ENCODE assay signal across 16 cellular contexts in genomic region chr22:43897751-43898261, GRCh38. TPM values are rescaled to one million over a fixed set of nuclear protein-coding genes. Genes with fewer than 3 reads are reported as not detected.
DNase-seq lines count a peak whose midpoint lies in the region; ATAC-seq lines count a peak whose summit lies in the region.
"Had no signal": no experiment of that assay in that cellular context is flagged by ENCODE, and none has a peak within 500 bp of the region (broad histone marks: within the 10 kb centered on the region; RNA-seq: fewer than 3 reads in every experiment).

No MANE protein-coding gene starts in this region.

- CTCF ChIA-PET in CD8-positive, alpha-beta memory T cell (lab: Charles Lee) = no interaction called here

- ATAC-seq in stimulated activated memory B cell treated with anti-CD40 and anti-IgM and Interleukin-4, amounts not matched to agents 10 μg/mL and 1 μg/mL and 100 μg/mL, for 72 hours = peak; percentile 4
- no peak for ATAC-seq in GM18907 (IDR thresholded peaks at IDR 0.05; ENCODE audit: unreplicated experiment)
- ATAC-seq in HG03095 (IDR thresholded peaks at IDR 0.05; ENCODE audit: unreplicated experiment) = no peak
- ATAC-seq: activated CD4-positive, CD25-positive, alpha-beta regulatory T cell treated with anti-CD3 and anti-CD28 coated beads, Interleukin-2, amount 50 U/mL, for 24 hours; effector memory CD8-positive, alpha-beta T cell had no signal

- no peak overlapping the region for H3K27ac ChIP-seq in CD8-positive, alpha-beta memory T cell (ENCODE audit: low read depth, low read length)

- no peaks in the 10 kb centered on the region for H3K9me3 ChIP-seq in CD8-positive, alpha-beta memory T cell (ENCODE audit: low read length)

- peaks cover 57% of the 10 kb centered on the region for H3K27me3 Mint-ChIP-seq in stimulated activated memory B cell treated with anti-CD40 and anti-IgM and Interleukin-4, amounts not matched to agents 10 μg/mL and 1 μg/mL and 100 μg/mL, for 72 hours
- H3K27me3 Mint-ChIP-seq in CD8-positive, alpha-beta memory T cell = peaks cover 19 to 29% of the 10 kb centered on the region in 2 donors

- H3K36me3 ChIP-seq in CD8-positive, alpha-beta memory T cell (ENCODE audit: insufficient read depth, low read length) = no peaks in the 10 kb centered on the region

- no peaks in the 10 kb centered on the region for H3K36me3 Mint-ChIP-seq in stimulated activated memory B cell treated with anti-CD40 and anti-IgM and Interleukin-4, amounts not matched to agents 10 μg/mL and 1 μg/mL and 100 μg/mL, for 72 hours
- H3K36me3 Mint-ChIP-seq in CD8-positive, alpha-beta memory T cell = no peaks in the 10 kb centered on the region
- H3K36me3 Mint-ChIP-seq: activated naive CD8-positive, alpha-beta T cell treated with anti-CD3 and anti-CD28 coated beads, Interleukin-2, amount 10 ng/mL, durations not matched to agents 7 days and 5 days; CD14-positive monocyte had no signal

- H3K27me3 ChIP-seq in CD8-positive, alpha-beta memory T cell (ENCODE audit: insufficient read depth, low read length, poor library complexity, severe bottlenecking) = peaks cover 3% of the 10 kb centered on the region

- no peaks in the 10 kb centered on the region for H3K4me1 Mint-ChIP-seq in stimulated activated memory B cell treated with anti-CD40 and anti-IgM and Interleukin-4, amounts not matched to agents 10 μg/mL and 1 μg/mL and 100 μg/mL, for 72 hours
- H3K4me1 Mint-ChIP-seq in CD8-positive, alpha-beta memory T cell = no peaks in the 10 kb centered on the region
- H3K4me1 Mint-ChIP-seq: activated naive CD8-positive, alpha-beta T cell treated with anti-CD3 and anti-CD28 coated beads, Interleukin-2, amount 10 ng/mL, durations not matched to agents 7 days and 5 days; CD14-positive monocyte had no signal

- POLR2A ChIA-PET in CD8-positive, alpha-beta memory T cell (lab: Charles Lee) = no interaction called here

- H3K27ac Mint-ChIP-seq in stimulated activated memory B cell treated with anti-CD40 and anti-IgM and Interleukin-4, amounts not matched to agents 10 μg/mL and 1 μg/mL and 100 μg/mL, for 72 hours = no peak overlapping the region
- H3K27ac Mint-ChIP-seq in CD8-positive, alpha-beta memory T cell = no peak overlapping the region
- H3K27ac Mint-ChIP-seq: activated naive CD8-positive, alpha-beta T cell treated with anti-CD3 and anti-CD28 coated beads, Interleukin-2, amount 10 ng/mL, durations not matched to agents 7 days and 5 days; CD14-positive monocyte; effector memory CD8-positive, alpha-beta T cell had no signal

- no peak overlapping the region for H3K4me3 ChIP-seq in CD8-positive, alpha-beta memory T cell (ENCODE audit: low read length)

- DNase-seq in stimulated activated CD4-positive, alpha-beta T cell treated with anti-CD3 and anti-CD28 coated beads, Interleukin-15, amount 100 ng/mL, for 48 hours (ENCODE audit: low read depth in 2 of 2) = peak; percentile 13 to 15
- DNase-seq in stimulated activated CD4-positive, alpha-beta T cell treated with anti-CD3 and anti-CD28 coated beads, Interleukin-12 subunit alpha, Interleukin-12 subunit beta, amount 100 ng/mL, for 4 hours = no peak
- DNase-seq in SW480 (ENCODE audit: low spot score) = peak; percentile 9
- peak; percentile 43 for DNase-seq in glomerular visceral epithelial cell (ENCODE audit: extremely low spot score)
- no peak for DNase-seq in CD8-positive, alpha-beta memory T cell
- DNase-seq: activated naive CD8-positive, alpha-beta T cell treated with anti-CD3 and anti-CD28 coated beads, Interleukin-2, amount 10 ng/mL, durations not matched to agents 7 days and 5 days; effector memory CD8-positive, alpha-beta T cell; NCI-H446; SIG-M5 had no signal

- no peaks in the 10 kb centered on the region for H3K4me1 ChIP-seq in CD8-positive, alpha-beta memory T cell (ENCODE audit: insufficient read depth, low read length)

- H3K4me3 Mint-ChIP-seq in stimulated activated memory B cell treated with anti-CD40 and anti-IgM and Interleukin-4, amounts not matched to agents 10 μg/mL and 1 μg/mL and 100 μg/mL, for 72 hours = no peak overlapping the region
- H3K4me3 Mint-ChIP-seq in CD8-positive, alpha-beta memory T cell = no peak overlapping the region
- H3K4me3 Mint-ChIP-seq: activated naive CD8-positive, alpha-beta T cell treated with anti-CD3 and anti-CD28 coated beads, Interleukin-2, amount 10 ng/mL, durations not matched to agents 7 days and 5 days; CD14-positive monocyte; effector memory CD8-positive, alpha-beta T cell had no signal

- no peaks in the 10 kb centered on the region for H3K9me3 Mint-ChIP-seq in stimulated activated memory B cell treated with anti-CD40 and anti-IgM and Interleukin-4, amounts not matched to agents 10 μg/mL and 1 μg/mL and 100 μg/mL, for 72 hours
- H3K9me3 Mint-ChIP-seq in CD8-positive, alpha-beta memory T cell = no peaks in the 10 kb centered on the region
- H3K9me3 Mint-ChIP-seq: activated naive CD8-positive, alpha-beta T cell treated with anti-CD3 and anti-CD28 coated beads, Interleukin-2, amount 10 ng/mL, durations not matched to agents 7 days and 5 days; CD14-positive monocyte; effector memory CD8-positive, alpha-beta T cell had no signal

RNA-seq across cellular contexts. Expression of gene PNPLA5, which starts 6.0 kb away (rescaled TPM):
- not detected for total RNA-seq in CD8-positive, alpha-beta memory T cell
- not detected for polyA plus RNA-seq in CD8-positive, alpha-beta memory T cell
- total RNA-seq: activated naive CD8-positive, alpha-beta T cell treated with anti-CD3 and anti-CD28 coated beads, Interleukin-2, amount 10 ng/mL, durations not matched to agents 7 days and 5 days; H4 had no signal
- polyA plus RNA-seq: CD14-positive monocyte, neural cell had no signal

RNA-seq across cellular contexts. Expression of gene PNPLA3, which starts 25.8 kb away (rescaled TPM):
- under 1 TPM in 1 of 2 experiments, not detected in 1; 0.16 TPM for total RNA-seq in CD8-positive, alpha-beta memory T cell
- not detected for polyA plus RNA-seq in CD8-positive, alpha-beta memory T cell
- polyA plus RNA-seq: CD14-positive monocyte had no signal

RNA-seq across cellular contexts. Expression of gene SULT4A1, which starts 35.5 kb away (rescaled TPM):
- total RNA-seq in CD8-positive, alpha-beta memory T cell = not detected
- not detected for polyA plus RNA-seq in CD8-positive, alpha-beta memory T cell
- total RNA-seq: activated naive CD8-positive, alpha-beta T cell treated with anti-CD3 and anti-CD28 coated beads, Interleukin-2, amount 10 ng/mL, durations not matched to agents 7 days and 5 days had no signal
- polyA plus RNA-seq: CD14-positive monocyte had no signal

RNA-seq across cellular contexts. Expression of gene SAMM50, which starts 57.4 kb away (rescaled TPM):
- total RNA-seq in CD8-positive, alpha-beta memory T cell = 10 to 100 TPM; 58.8 to 61.3 TPM
- polyA plus RNA-seq in CD8-positive, alpha-beta memory T cell = 67.2 TPM

Comparison
In these comparisons a context has a peak if more than half of its experiments do, and no peak if none do; other contexts are left out.
1. DNase-seq: peak in stimulated activated CD4-positive, alpha-beta T cell treated with anti-CD3 and anti-CD28 coated beads, Interleukin-15, amount 100 ng/mL, for 48 hours (2 of 2), SW480 (single experiment) and glomerular visceral epithelial cell (single experiment); none in stimulated activated CD4-positive, alpha-beta T cell treated with anti-CD3 and anti-CD28 coated beads, Interleukin-12 subunit alpha, Interleukin-12 subunit beta, amount 100 ng/mL, for 4 hours (single experiment) and CD8-positive, alpha-beta memory T cell (0 of 5).